20 cellular contexts compared by ENCODE assay signal in genomic region chr7:156527458-156527890, GRCh38.
"Had no signal": no experiment of that assay in that cellular context is flagged by ENCODE, and none has a peak within 500 bp of the region (broad histone marks: within the 10 kb centered on the region; RNA-seq: fewer than 3 reads in every experiment).

No MANE protein-coding gene starts in this region.

- ATAC-seq: heart left ventricle; lower lobe of right lung; naive thymus-derived CD8-positive, alpha-beta T cell; sciatic nerve; upper lobe of right lung had no signal

- H3K36me3 Mint-ChIP-seq: naive thymus-derived CD8-positive, alpha-beta T cell had no signal

- H3K9me3 Mint-ChIP-seq: activated CD4-positive, alpha-beta T cell treated with anti-CD3 and anti-CD28 coated beads, Interleukin-2, amount 10 ng/mL, durations not matched to agents 7 days and 5 days; activated naive CD4-positive, alpha-beta T cell treated with anti-CD3 and anti-CD28 coated beads for 36 hours; naive thymus-derived CD8-positive, alpha-beta T cell; T-helper 1 cell treated with Interleukin-12 subunit alpha and Interleukin-12 subunit beta and Interleukin-4 antibody, amounts not matched to agents 30 μg/mL and 1 μg/mL, for 36 hours had no signal

- H3K9me3 ChIP-seq: heart left ventricle, lower lobe of right lung, neutrophil, upper lobe of right lung had no signal

- FAIRE-seq: astrocyte, keratinocyte had no signal

- H3K27me3 ChIP-seq: cardiac muscle cell, heart left ventricle, upper lobe of right lung had no signal

- H3K36me3 ChIP-seq: cardiac muscle cell, heart left ventricle, lower lobe of right lung, neutrophil, upper lobe of right lung had no signal

- DNase-seq: activated CD4-positive, alpha-beta T cell treated with anti-CD3 and anti-CD28 coated beads, Interleukin-2, amount 10 ng/mL, durations not matched to agents 7 days and 5 days; activated CD4-positive, CD25-positive, alpha-beta regulatory T cell; activated CD8-positive, alpha-beta memory T cell treated with anti-CD3 and anti-CD28 coated beads for 24 hours; activated naive CD4-positive, alpha-beta T cell treated with anti-CD3 and anti-CD28 coated beads for 36 hours; foreskin melanocyte; heart left ventricle; lower lobe of right lung; midbrain; naive thymus-derived CD8-positive, alpha-beta T cell; stimulated activated CD4-positive, alpha-beta T cell treated with anti-CD3 and anti-CD28 coated beads, Interleukin-12 subunit alpha, Interleukin-12 subunit beta, amount 100 ng/mL, for 4 hours; stimulated activated naive CD4-positive, alpha-beta T cell; substantia nigra; upper lobe of right lung had no signal

- H3K27ac Mint-ChIP-seq: activated CD4-positive, alpha-beta T cell treated with anti-CD3 and anti-CD28 coated beads, Interleukin-2, amount 10 ng/mL, durations not matched to agents 7 days and 5 days; activated naive CD4-positive, alpha-beta T cell treated with anti-CD3 and anti-CD28 coated beads for 36 hours; naive thymus-derived CD8-positive, alpha-beta T cell; progenitor cell of endocrine pancreas; T-helper 1 cell treated with Interleukin-12 subunit alpha and Interleukin-12 subunit beta and Interleukin-4 antibody, amounts not matched to agents 30 μg/mL and 1 μg/mL, for 36 hours had no signal

- H3K4me1 ChIP-seq: heart left ventricle, lower lobe of right lung, upper lobe of right lung had no signal

- H3K4me3 ChIP-seq: cardiac muscle cell, heart left ventricle, lower lobe of right lung, upper lobe of right lung had no signal

- H3K27ac ChIP-seq: cardiac muscle cell, heart left ventricle, lower lobe of right lung, neutrophil, upper lobe of right lung had no signal

- H3K4me1 Mint-ChIP-seq: activated CD4-positive, alpha-beta T cell treated with anti-CD3 and anti-CD28 coated beads, Interleukin-2, amount 10 ng/mL, durations not matched to agents 7 days and 5 days; naive thymus-derived CD8-positive, alpha-beta T cell had no signal

- H3K4me3 Mint-ChIP-seq: activated CD4-positive, alpha-beta T cell treated with anti-CD3 and anti-CD28 coated beads, Interleukin-2, amount 10 ng/mL, durations not matched to agents 7 days and 5 days; activated naive CD4-positive, alpha-beta T cell treated with anti-CD3 and anti-CD28 coated beads for 36 hours; naive thymus-derived CD8-positive, alpha-beta T cell; T-helper 1 cell treated with Interleukin-12 subunit alpha and Interleukin-12 subunit beta and Interleukin-4 antibody, amounts not matched to agents 30 μg/mL and 1 μg/mL, for 36 hours had no signal
